Comparison of ENCODE assay signal across 8 cellular contexts in the genomic region with DNA sequence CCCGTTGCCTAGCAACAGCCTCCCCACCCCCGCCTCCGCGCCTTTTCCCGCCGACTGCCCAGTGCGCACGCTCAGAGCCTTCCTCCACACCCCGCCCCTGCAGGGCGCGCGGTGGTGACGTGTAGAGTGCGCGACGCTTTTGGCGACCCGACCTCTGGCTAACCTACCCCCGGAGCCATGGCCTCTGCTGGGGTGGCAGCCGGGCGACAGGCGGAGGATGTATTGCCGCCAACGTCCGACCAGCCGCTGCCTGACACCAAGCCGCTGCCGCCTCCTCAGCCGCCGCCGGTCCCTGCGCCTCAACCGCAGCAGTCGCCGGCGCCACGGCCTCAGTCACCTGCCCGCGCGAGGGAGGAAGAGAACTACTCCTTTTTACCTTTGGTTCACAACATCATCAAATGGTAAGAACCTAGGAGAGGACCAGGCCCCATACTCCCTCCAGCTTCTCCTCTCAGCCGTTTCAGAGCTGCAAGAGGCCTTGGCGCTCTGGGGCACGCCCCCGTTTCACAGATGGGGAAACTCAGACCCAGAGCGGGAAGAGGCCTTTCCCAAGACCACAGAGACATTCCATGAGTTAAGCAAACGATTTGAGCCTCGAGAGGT. TPM values are rescaled to one million over a fixed set of nuclear protein-coding genes. Genes with fewer than 3 reads are reported as not detected.
A peak's percentile ranks its signal among the peaks of the same experiment; 100 is the strongest.
DNase-seq lines count a peak whose midpoint lies in the region; ATAC-seq and TF ChIP-seq lines count a peak whose summit lies in the region.

A gene with protein sequence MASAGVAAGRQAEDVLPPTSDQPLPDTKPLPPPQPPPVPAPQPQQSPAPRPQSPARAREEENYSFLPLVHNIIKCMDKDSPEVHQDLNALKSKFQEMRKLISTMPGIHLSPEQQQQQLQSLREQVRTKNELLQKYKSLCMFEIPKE (plus strand): TSS at position 136 of the 603 bp plus-strand sequence. CDS start 42 bp downstream, at position 178.

- peak; percentile 96 for DNase-seq in DMS 273 (lab: John Stamatoyannopoulos, UW; ENCODE audit: unreplicated experiment)
- DNase-seq in M059J (ENCODE audit: low read depth): peak; percentile 86
- peak; percentile 99 for DNase-seq in SHP77 (lab: John Stamatoyannopoulos, UW)
- DNase-seq in activated effector memory CD4-positive, alpha-beta T cell treated with anti-CD3 and anti-CD28 coated beads, Interleukin-2, amount 50 U/mL, for 16 hours: peak; percentile 98
- DNase-seq in fibroblast of the aortic adventitia (ENCODE audit: low read depth): peak; percentile 88
- DNase-seq in stimulated activated naive CD4-positive, alpha-beta T cell treated with Interleukin-2 at 50 U/mL for 16 hours (lab: John Stamatoyannopoulos, UW): peak; percentile 92

- TF ChIP-seq CTCF in fibroblast of the aortic adventitia (IDR thresholded peaks at IDR 0.05; ENCODE audit: insufficient read depth, low read length) (no peak), nephron (IDR thresholded peaks at IDR 0.05; ENCODE audit: unreplicated experiment in 3 of 3) (no peak)

- H3K27ac Mint-ChIP-seq in nephron: peak within 1 kb of the TSS; percentile 71 to 93 (median 92)

- peaks cover 44% of the 10 kb centered on the region for H3K4me1 Mint-ChIP-seq in nephron

- H3K27me3 Mint-ChIP-seq in nephron (ENCODE audit: low read depth): peaks cover 4% of the 10 kb centered on the region

- peaks cover 6% of the 10 kb centered on the region for H3K36me3 Mint-ChIP-seq in nephron (ENCODE audit: low read depth)

- peak within 1 kb of the TSS; percentile 93 to 96 (median 96) for H3K4me3 Mint-ChIP-seq in nephron

- peak; percentile 71 for ATAC-seq in GM21825 (IDR thresholded peaks at IDR 0.05; ENCODE audit: unreplicated experiment)

- peak within 1 kb of the TSS; percentile 96 for H3K4me3 ChIP-seq in fibroblast of the aortic adventitia (ENCODE audit: low read depth, low read length)

- H3K9me3 Mint-ChIP-seq in nephron: no peaks in the 10 kb centered on the region

RNA-seq across cellular contexts. Expression of the gene that starts here (rescaled TPM):
- 20.8 and 23.1 TPM in 2 replicates for total RNA-seq in M059J (2014; rRNA removed; shearing (Covaris generic))
- total RNA-seq in fibroblast of the aortic adventitia (ENCODE audit: low replicate concordance): 2.1 and 10.9 TPM in 2 replicates

Comparison
In these comparisons a context has a peak if more than half of its experiments do, and no peak if none do; other contexts are left out.
1. Peak in every context shown above with its lines: DNase-seq, ATAC-seq and H3K4me3 ChIP-seq.